ENCODE assay signal across 18 cellular contexts in the genomic region with DNA sequence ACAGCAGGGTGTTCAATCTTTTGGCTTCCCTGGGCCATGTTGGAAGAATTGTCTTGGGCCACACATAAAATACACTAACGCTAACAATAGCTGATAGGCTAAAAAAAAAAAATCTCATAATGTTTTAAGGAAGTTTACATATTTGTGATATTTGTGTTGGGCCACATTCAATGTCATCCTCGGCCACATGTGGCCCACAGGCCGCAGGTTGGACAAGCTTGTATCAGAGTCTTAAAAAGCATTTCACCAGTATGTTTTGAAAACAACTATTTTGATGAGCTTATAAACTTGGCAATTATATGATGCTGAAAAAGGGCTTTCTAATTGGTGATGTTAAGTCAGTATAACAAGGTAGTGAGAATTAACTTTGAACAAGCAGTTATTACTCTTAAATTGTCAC.
DNase-seq lines count a peak whose midpoint lies in the region; ATAC-seq and TF ChIP-seq lines count a peak whose summit lies in the region.
"Had no signal": no experiment of that assay in that cellular context is flagged by ENCODE, and none has a peak within 500 bp of the region (broad histone marks: within the 10 kb centered on the region; RNA-seq: fewer than 3 reads in every experiment).

No MANE protein-coding gene starts in this region.

- in situ Hi-C loops in GM23248 (cut with MboI), result no loop called here

- H3K4me2 ChIP-seq in GM23248 (ENCODE audit: unreplicated experiment), result no peak overlapping the region
- H3K4me2 ChIP-seq: BLaER1 treated with 17β-estradiol and CSF1 and Interleukin-3, amounts not matched to agents 10 nM and 100 nM had no signal

- H3K4me1 ChIP-seq in GM23248 (ENCODE audit: insufficient read depth), result 0 out of 2 replicates have a peak, but pooled peaks cover 8% of the 10 kb centered on the region
- H3K4me1 ChIP-seq in uterus, result no peaks in the 10 kb centered on the region

- H3K9me3 ChIP-seq in GM23248 (ENCODE audit: low read depth) (no peaks in the 10 kb centered on the region), uterus (no peaks in the 10 kb centered on the region)
- H3K9me3 ChIP-seq: Caco-2 had no signal

- peak; percentile 39 for DNase-seq in AG10803 (ENCODE audit: low read depth)
- no peak for DNase-seq in GM23248
- DNase-seq in fibroblast of villous mesenchyme (ENCODE audit: low read depth), result peak; percentile 59
- no peak for DNase-seq in uterus
- DNase-seq in effector CD4-positive, alpha-beta T cell, result no peak
- no peak for DNase-seq in HCEC 1CT
- DNase-seq: 8988T; ACHN; AML-193; Caco-2; Calu3; CD4-positive, alpha-beta T cell; CD8-positive, alpha-beta T cell; DMS79 treated with DMSO at 0.1 percent for 48 hours; GF-D8 had no signal

- no peaks in the 10 kb centered on the region for H4K20me1 ChIP-seq in GM23248 (ENCODE audit: insufficient read depth)
- H4K20me1 ChIP-seq: BLaER1 treated with 17β-estradiol and CSF1 and Interleukin-3, amounts not matched to agents 10 nM and 100 nM had no signal

- H3K9me2 ChIP-seq in GM23248 (ENCODE audit: insufficient read depth), result no peaks in the 10 kb centered on the region

- WGBS in GM23248 (ENCODE audit: low coverage in 1 of 2, low lambda C conversion rate in 2 of 2, missing lambda C conversion rate in 2 of 2), 2 experiments, result 45 to 50% methylated on average over 3 of the region's 3 CpGs

- H3K4me3 ChIP-seq in AG10803 (ENCODE audit: low read length), result no peak overlapping the region
- no peak overlapping the region for H3K4me3 ChIP-seq in GM23248
- H3K4me3 ChIP-seq in fibroblast of villous mesenchyme (ENCODE audit: low read depth, low read length), result no peak overlapping the region
- no peak overlapping the region for H3K4me3 ChIP-seq in uterus
- H3K4me3 ChIP-seq: BLaER1 treated with 17β-estradiol and CSF1 and Interleukin-3, amounts not matched to agents 10 nM and 100 nM had no signal

- H3F3A ChIP-seq in GM23248 (ENCODE audit: insufficient read depth), result no peaks in the 10 kb centered on the region

- no peak for ATAC-seq in GM19455 (IDR thresholded peaks at IDR 0.05; ENCODE audit: unreplicated experiment)
- ATAC-seq: CD8-positive, alpha-beta T cell had no signal

- H3K27me3 ChIP-seq in GM23248 (replicated peaks; ENCODE audit: insufficient read depth) (no peaks in the 10 kb centered on the region), uterus (no peaks in the 10 kb centered on the region)
- H3K27me3 ChIP-seq: BLaER1 treated with 17β-estradiol and CSF1 and Interleukin-3, amounts not matched to agents 10 nM and 100 nM had no signal

- no peak overlapping the region for H3K9ac ChIP-seq in GM23248
- H3K9ac ChIP-seq: BLaER1 treated with 17β-estradiol and CSF1 and Interleukin-3, amounts not matched to agents 10 nM and 100 nM had no signal

- no peaks in the 10 kb centered on the region for H3K79me2 ChIP-seq in GM23248 (ENCODE audit: insufficient read depth)

- H2AFZ ChIP-seq in GM23248, result peak overlapping the region; percentile 34; the same call in 1 of the 2 replicates

- H3K36me3 ChIP-seq in GM23248 (ENCODE audit: low read depth), result no peaks in the 10 kb centered on the region
- no peaks in the 10 kb centered on the region for H3K36me3 ChIP-seq in uterus
- H3K36me3 ChIP-seq: BLaER1 treated with 17β-estradiol and CSF1 and Interleukin-3, amounts not matched to agents 10 nM and 100 nM had no signal

- TF ChIP-seq POLR2A in uterus (IDR thresholded peaks at IDR 0.05), result no peak

- intact Hi-C loops in uterus (cut with DNase I; ENCODE audit: low total_unique reads), result no loop called here

- no peak overlapping the region for H3K27ac ChIP-seq in GM23248
- peak overlapping the region; percentile 24 to 40 for H3K27ac ChIP-seq in uterus
- H3K27ac ChIP-seq: BLaER1 treated with 17β-estradiol and CSF1 and Interleukin-3, amounts not matched to agents 10 nM and 100 nM; C4-2B had no signal

- no peak for TF ChIP-seq CTCF in AG10803 (conservative IDR thresholded peaks at IDR 0.05; ENCODE audit: low read length)
- TF ChIP-seq CTCF in fibroblast of villous mesenchyme (IDR thresholded peaks at IDR 0.05; ENCODE audit: insufficient read depth, low read depth, low read length), result no peak
- TF ChIP-seq CTCF in uterus (IDR thresholded peaks at IDR 0.05), result no peak

Comparison
In these comparisons a context has a peak if more than half of its experiments do, and no peak if none do; other contexts are left out.
1. DNase-seq: peak in AG10803 (single experiment) and fibroblast of villous mesenchyme (single experiment); none in GM23248 (single experiment), uterus (0 of 2), effector CD4-positive, alpha-beta T cell (single experiment) and HCEC 1CT (single experiment).